Comparison of ENCODE assay signal across 19 cellular contexts in genomic region chr3:72280876-72281275, GRCh38.
"Had no signal": no experiment of that assay in that cellular context is flagged by ENCODE, and none has a peak within 500 bp of the region (broad histone marks: within the 10 kb centered on the region; RNA-seq: fewer than 3 reads in every experiment).

No MANE protein-coding gene starts in this region.

- H3K4me2 ChIP-seq: smooth muscle cell had no signal

- H3K4me1 ChIP-seq: right atrium auricular region had no signal

- ATAC-seq: effector memory CD8-positive, alpha-beta T cell; naive thymus-derived CD8-positive, alpha-beta T cell; sciatic nerve; stimulated activated effector memory CD8-positive, alpha-beta T cell treated with anti-CD3 and anti-CD28 coated beads, Interleukin-12 subunit alpha, Interleukin-12 subunit beta, amount 100 ng/mL, for 72 hours had no signal

- H3K27me3 ChIP-seq: right atrium auricular region, tibial nerve, upper lobe of left lung had no signal

- H3K36me3 ChIP-seq: prostate gland, right atrium auricular region, thoracic aorta, tibial nerve, upper lobe of left lung had no signal

- H3K4me3 ChIP-seq: coronary artery, prostate gland, right atrium auricular region, smooth muscle cell, thoracic aorta, tibial nerve, upper lobe of left lung had no signal

- H3K27ac ChIP-seq: coronary artery, prostate gland, right atrium auricular region, thoracic aorta, tibial nerve, upper lobe of left lung had no signal

- H3K9me3 ChIP-seq: prostate gland, thoracic aorta had no signal

- DNase-seq: effector memory CD8-positive, alpha-beta T cell; hypothalamus; mesendoderm; midbrain; naive thymus-derived CD8-positive, alpha-beta T cell; nephron progenitor cell; nucleus accumbens; stimulated activated CD4-positive, alpha-beta T cell treated with anti-CD3 and anti-CD28 coated beads, Interleukin-12 subunit alpha, Interleukin-12 subunit beta, amount 100 ng/mL, for 4 hours; stimulated activated CD4-positive, alpha-beta T cell treated with anti-CD3 and anti-CD28 coated beads, Interleukin-1b, Interleukin-23, amount 100 ng/mL, for 48 hours; stimulated activated CD4-positive, alpha-beta T cell treated with anti-CD3 and anti-CD28 coated beads, Interleukin-4, amount 100 ng/mL, for 1 hour; upper lobe of left lung had no signal
